Comparison of ENCODE assay signal across 8 cellular contexts in genomic region chr5:34656001-34656699, GRCh38. TPM values are rescaled to one million over a fixed set of nuclear protein-coding genes. Genes with fewer than 3 reads are reported as not detected.
DNase-seq lines count a peak whose midpoint lies in the region; ATAC-seq and TF ChIP-seq lines count a peak whose summit lies in the region.

TSS of gene RAI14 (plus strand) at chr5:34656328. CDS start at chr5:34686920, 30,592 bp downstream.

- peaks cover under 1% of the 10 kb centered on the region for H3K36me3 Mint-ChIP-seq in brain

- peak within 1 kb of the TSS; percentile 91 to 96 (median 93) for H3K4me3 Mint-ChIP-seq in brain

- H3K27ac ChIP-seq in RWPE2 (ENCODE audit: poor library complexity, severe bottlenecking), result peak within 1 kb of the TSS; percentile 80

- H3K4me1 ChIP-seq in RWPE2 (ENCODE audit: insufficient read depth, poor library complexity, severe bottlenecking), result peaks cover 19% of the 10 kb centered on the region

- ATAC-seq in HG02759 (IDR thresholded peaks at IDR 0.05; ENCODE audit: unreplicated experiment) (peak; percentile 48), RWPE2 (ENCODE audit: low read depth) (peak; percentile 67), GM21786 (IDR thresholded peaks at IDR 0.05; ENCODE audit: unreplicated experiment) (no peak)

- no peaks in the 10 kb centered on the region for H3K27me3 ChIP-seq in RWPE2 (ENCODE audit: insufficient read depth, poor library complexity, severe bottlenecking)

- peaks cover 5% of the 10 kb centered on the region for H3K27me3 Mint-ChIP-seq in brain

- peaks cover 39% of the 10 kb centered on the region for H3K4me1 Mint-ChIP-seq in brain

- H3K36me3 ChIP-seq in RWPE2 (ENCODE audit: low read depth), result peaks cover 10% of the 10 kb centered on the region

- no peaks in the 10 kb centered on the region for H3K9me3 ChIP-seq in RWPE2 (ENCODE audit: severe bottlenecking)

- intact Hi-C loops in posterior cingulate gyrus (cut with DNase I), result loop anchor here (5.0 to 10.0 kb wide), 3 partner anchors 169 to 239 kb away; partner anchors contain the start of gene TTC23L

- peaks cover 0 to 3% (median 0%) of the 10 kb centered on the region in 5 experiments for H3K9me3 Mint-ChIP-seq in brain

- peak within 1 kb of the TSS; percentile 86 for H3K4me3 ChIP-seq in RWPE2 (ENCODE audit: severe bottlenecking)

- TF ChIP-seq CTCF in RWPE2 (IDR thresholded peaks at IDR 0.05; ENCODE audit: poor library complexity, severe bottlenecking) (peak; percentile 47), brain (conservative IDR thresholded peaks at IDR 0.05) (no peak)

- peak; percentile 51 for DNase-seq in CD1c-positive myeloid dendritic cell (ENCODE audit: extremely low spot score)
- DNase-seq in RWPE2 (ENCODE audit: low spot score), result peak; percentile 89
- DNase-seq in hepatic stellate cell (ENCODE audit: low spot score), result peak; percentile 84
- peak; percentile 45 to 94 (median 60) for DNase-seq in posterior cingulate gyrus
- no peak for DNase-seq in SIG-M5 (lab: John Stamatoyannopoulos, UW)

- H3K27ac Mint-ChIP-seq in brain, result peak within 1 kb of the TSS; percentile 61 to 100 (median 97)

RNA-seq across cellular contexts. Expression of gene RAI14, which starts in this region (rescaled TPM):
- 13.1 TPM for polyA plus RNA-seq in brain (ENCODE audit: insufficient read depth, low read depth, low replicate concordance)
